Comparison of ENCODE assay signal across 8 cellular contexts in genomic region chr7:128531955-128532478, GRCh38. TPM values are rescaled to one million over a fixed set of nuclear protein-coding genes. Genes with fewer than 3 reads are reported as not detected.
DNase-seq lines count a peak whose midpoint lies in the region; ATAC-seq, FAIRE-seq and TF ChIP-seq lines count a peak whose summit lies in the region.
"Not testable (repeated sequence)": the region's sequence is repeated elsewhere in the genome, so short reads cannot be mapped to it uniquely, and the experiment has no call there.

No MANE protein-coding gene starts in this region.

- peak in 3 of 5 donors; percentile 22 to 69 (median 28) for DNase-seq in CD4-positive, alpha-beta memory T cell
- DNase-seq in GM23338 (ENCODE audit: low spot score) (peak; percentile 47), NCI-H1417 (lab: John Stamatoyannopoulos, UW) (peak in 2 of 3 experiments; percentile 48 to 53), K562 (ENCODE audit: extremely low read depth in 1 of 4, low spot score in 3 of 4) (peak; percentile 23 to 65 (median 36)), heart left ventricle (peak; percentile 32 to 77 (median 56))
- DNase-seq in activated CD4-positive, CD25-positive, alpha-beta regulatory T cell treated with anti-CD3 and anti-CD28 coated beads, Interleukin-2, amount 50 U/mL, for 16 hours (ENCODE audit: low read depth, low spot score): peak; percentile 4
- DNase-seq in stimulated activated effector memory CD8-positive, alpha-beta T cell treated with anti-CD3 and anti-CD28 coated beads, Interleukin-12 subunit alpha, Interleukin-12 subunit beta, amount 100 ng/mL, for 72 hours (ENCODE audit: low spot score in 2 of 2): peak in 1 of 2 donors; percentile 67

- not testable (repeated sequence) for TF ChIP-seq CTCF in GM23338 (conservative IDR thresholded peaks at IDR 0.05; ENCODE audit: low read depth in 2 of 2); K562 (IDR thresholded peaks at IDR 0.05 in 2 of 3, conservative IDR thresholded peaks at IDR 0.05 in 1 of 3; ENCODE audit: insufficient read depth in 2 of 3, low read depth in 1 of 3, low read length in 3 of 3); heart left ventricle (IDR thresholded peaks at IDR 0.05); nephron (IDR thresholded peaks at IDR 0.05; ENCODE audit: unreplicated experiment in 3 of 3)

- H4K20me1 ChIP-seq in GM23338 (replicated peaks; ENCODE audit: insufficient read depth); K562 (replicated peaks; ENCODE audit: control insufficient read depth, insufficient read depth, low read length): not testable (repeated sequence)

- peak; percentile 42 for FAIRE-seq in K562 (lab: Jason Lieb, UNC)

- H3K9ac ChIP-seq in K562 (ENCODE audit: insufficient read depth in 1 of 2, low read depth in 2 of 2, low read length in 2 of 2): peak overlapping the region; percentile 83 to 99

- TF ChIP-seq RAD21 in K562 (CRISPR knock-in tag; conservative IDR thresholded peaks at IDR 0.05 in 1 of 2, IDR thresholded peaks at IDR 0.05 in 1 of 2): not testable (repeated sequence)

- H3K4me1 ChIP-seq in CD4-positive, alpha-beta memory T cell (ENCODE audit: insufficient read depth, low read length): peaks cover 28% of the 10 kb centered on the region
- not testable (repeated sequence) for H3K4me1 ChIP-seq in GM23338 (ENCODE audit: insufficient read depth)
- peaks cover 9 to 13% of the 10 kb centered on the region in 2 experiments for H3K4me1 ChIP-seq in K562 (replicated peaks in 1 of 2; ENCODE audit: control insufficient read depth in 2 of 2, insufficient read depth in 2 of 2, low read length in 2 of 2)
- H3K4me1 ChIP-seq in heart left ventricle: peaks cover 0 to 42% (median 25%) of the 10 kb centered on the region in 12 donors

- not testable (repeated sequence) for H3K27me3 ChIP-seq in CD4-positive, alpha-beta memory T cell (ENCODE audit: insufficient read depth, low read length); GM23338 (ENCODE audit: insufficient read depth); K562 (ENCODE audit: control insufficient read depth in 2 of 2, insufficient read depth in 2 of 2, low read length in 2 of 2); heart left ventricle

- H3K4me3 Mint-ChIP-seq in CD4-positive, alpha-beta memory T cell: peak overlapping the region; percentile 88 to 93 (median 91)
- H3K4me3 Mint-ChIP-seq in GM23338 (peak overlapping the region; percentile 94), nephron (peak overlapping the region; percentile 92 to 97 (median 94))
- peak overlapping the region; percentile 74 for H3K4me3 Mint-ChIP-seq in stimulated activated effector memory CD8-positive, alpha-beta T cell treated with anti-CD3 and anti-CD28 coated beads, Interleukin-12 subunit alpha, Interleukin-12 subunit beta, amount 100 ng/mL, for 72 hours

- POLR2A ChIA-PET in CD4-positive, alpha-beta memory T cell (lab: Charles Lee; ENCODE audit: partially characterized antibody); K562 (lab: Yijun Ruan, JAX): not testable (repeated sequence)

- TF ChIP-seq EP300 in K562 (IDR thresholded peaks at IDR 0.05; ENCODE audit: low read length): not testable (repeated sequence)

- WGBS in K562 (ENCODE audit: insufficient coverage, low coverage, missing lambda C conversion rate): under 1% methylated on average over 33 of the region's 35 CpGs
- WGBS in heart left ventricle, 4 donors: 0 to 1% (median 0%) methylated on average over 18 to 35 of the region's 35 CpGs

- peak overlapping the region; percentile 93 to 98 (median 95) for H3K27ac Mint-ChIP-seq in CD4-positive, alpha-beta memory T cell
- H3K27ac Mint-ChIP-seq in GM23338 (peak overlapping the region; percentile 97), nephron (peak overlapping the region; percentile 94 to 99 (median 98))
- H3K27ac Mint-ChIP-seq in stimulated activated effector memory CD8-positive, alpha-beta T cell treated with anti-CD3 and anti-CD28 coated beads, Interleukin-12 subunit alpha, Interleukin-12 subunit beta, amount 100 ng/mL, for 72 hours: peak overlapping the region; percentile 92

- not testable (repeated sequence) for H3K9me3 Mint-ChIP-seq in CD4-positive, alpha-beta memory T cell; GM23338; nephron; stimulated activated effector memory CD8-positive, alpha-beta T cell treated with anti-CD3 and anti-CD28 coated beads, Interleukin-12 subunit alpha, Interleukin-12 subunit beta, amount 100 ng/mL, for 72 hours

- not testable (repeated sequence) for H3F3A ChIP-seq in GM23338 (replicated peaks; ENCODE audit: low read depth)

- BruUV-seq in K562 (replicated peaks; lab: Mats Ljungman, UMichigan): not testable (repeated sequence)

- not testable (repeated sequence) for H3K9me3 ChIP-seq in CD4-positive, alpha-beta memory T cell (ENCODE audit: control insufficient read depth in 1 of 2, low read length in 2 of 2); K562 (replicated peaks; ENCODE audit: control insufficient read depth, insufficient read depth, low read depth, low read length); heart left ventricle

- H3K9me1 ChIP-seq in K562 (ENCODE audit: control insufficient read depth, insufficient read depth, low read length): not testable (repeated sequence)

- H2AFZ ChIP-seq in GM23338: 0 out of 2 replicates have a peak overlapping the region, but pooled peaks have one; percentile 8
- H2AFZ ChIP-seq in K562 (ENCODE audit: low read depth, low read length): peak overlapping the region; percentile 59

- CTCF ChIA-PET in CD4-positive, alpha-beta memory T cell (lab: Charles Lee; ENCODE audit: partially characterized antibody); K562 (lab: Yijun Ruan, JAX; ENCODE audit: low intra/inter-chr PET ratio): not testable (repeated sequence)

- H3K4me2 ChIP-seq in GM23338 (peak overlapping the region; percentile 78), K562 (ENCODE audit: insufficient read depth, low read length) (peak overlapping the region; percentile 76)

- in situ Hi-C loops in K562 (cut with MboI): not testable (repeated sequence)

- not testable (repeated sequence) for H3K27me3 Mint-ChIP-seq in CD4-positive, alpha-beta memory T cell; GM23338 (ENCODE audit: insufficient read depth, low read depth, poor library complexity); nephron (ENCODE audit: low read depth)

- not testable (repeated sequence) for H3K36me3 ChIP-seq in CD4-positive, alpha-beta memory T cell (ENCODE audit: insufficient read depth, low read length); GM23338 (ENCODE audit: insufficient read depth)
- H3K36me3 ChIP-seq in K562 (ENCODE audit: control insufficient read depth, insufficient read depth, low read length) (peaks cover 29% of the 10 kb centered on the region), heart left ventricle (peaks cover 0 to 30% (median 14%) of the 10 kb centered on the region in 9 donors)

- peak overlapping the region; percentile 77 for H3K27ac ChIP-seq in CD4-positive, alpha-beta memory T cell (ENCODE audit: low read depth, low read length)
- H3K27ac ChIP-seq in GM23338 (ENCODE audit: low read depth) (peak overlapping the region; percentile 85), K562 (ENCODE audit: extremely low read depth, low read depth, low read length) (peak overlapping the region; percentile 98), heart left ventricle (peak overlapping the region; percentile 95 to 99 (median 98))

- intact Hi-C loops in CD4-positive, alpha-beta memory T cell (cut with micrococcal nuclease): loop anchor here (2.0 kb wide), 1 partner anchor 55 kb away; the partner anchor contains the start of gene METTL2B
- intact Hi-C loops in K562 (cut with micrococcal nuclease) (loop anchor here (5.0 kb wide), 1 partner anchor 55 kb away; the partner anchor contains the start of gene METTL2B), heart left ventricle (cut with DNase I) (loop anchor here in 2 of 10 donors (5.0 to 10.0 kb wide), 2 partner anchors 55 to 57 kb away; partner anchors contain the start of gene METTL2B (in 2 of the 2))

- ATAC-seq in GM23338 (peak; percentile 13), K562 (peak; percentile 56), heart left ventricle (peak; percentile 3 to 39 (median 12))
- peak; percentile 27 for ATAC-seq in stimulated activated effector memory CD8-positive, alpha-beta T cell treated with anti-CD3 and anti-CD28 coated beads, Interleukin-12 subunit alpha, Interleukin-12 subunit beta, amount 100 ng/mL, for 72 hours

- H3K4me1 Mint-ChIP-seq in CD4-positive, alpha-beta memory T cell: peaks cover 27 to 47% (median 35%) of the 10 kb centered on the region in 4 donors
- H3K4me1 Mint-ChIP-seq in GM23338 (peaks cover 17% of the 10 kb centered on the region), nephron (peaks cover 26% of the 10 kb centered on the region)
- peaks cover 36% of the 10 kb centered on the region for H3K4me1 Mint-ChIP-seq in stimulated activated effector memory CD8-positive, alpha-beta T cell treated with anti-CD3 and anti-CD28 coated beads, Interleukin-12 subunit alpha, Interleukin-12 subunit beta, amount 100 ng/mL, for 72 hours

- not testable (repeated sequence) for H3K9me2 ChIP-seq in GM23338 (ENCODE audit: insufficient read depth)

- H3K36me3 Mint-ChIP-seq in CD4-positive, alpha-beta memory T cell: peaks cover 13 to 31% of the 10 kb centered on the region in 2 donors
- peaks cover 28% of the 10 kb centered on the region for H3K36me3 Mint-ChIP-seq in GM23338 (ENCODE audit: low read depth)
- H3K36me3 Mint-ChIP-seq in nephron (ENCODE audit: low read depth): peaks cover 35% of the 10 kb centered on the region
- H3K36me3 Mint-ChIP-seq in stimulated activated effector memory CD8-positive, alpha-beta T cell treated with anti-CD3 and anti-CD28 coated beads, Interleukin-12 subunit alpha, Interleukin-12 subunit beta, amount 100 ng/mL, for 72 hours: peaks cover 53% of the 10 kb centered on the region

- peaks cover 51% of the 10 kb centered on the region for H3K79me2 ChIP-seq in GM23338 (replicated peaks; ENCODE audit: insufficient read depth)
- peaks cover 57% of the 10 kb centered on the region for H3K79me2 ChIP-seq in K562 (ENCODE audit: control insufficient read depth, insufficient read depth, low read length)

- H3K4me3 ChIP-seq in CD4-positive, alpha-beta memory T cell (ENCODE audit: low read length in 2 of 2): peak overlapping the region; percentile 29 to 54
- H3K4me3 ChIP-seq in GM23338: peak overlapping the region; percentile 89
- peak overlapping the region; percentile 56 for H3K4me3 ChIP-seq in K562
- H3K4me3 ChIP-seq in heart left ventricle: peak overlapping the region; percentile 67 to 98 (median 92)

- TF ChIP-seq POLR2A in K562 (conservative IDR thresholded peaks at IDR 0.05): peak; percentile 36; the same call in 1 of the 2 replicates
- TF ChIP-seq POLR2A in heart left ventricle (IDR thresholded peaks at IDR 0.05): not testable (repeated sequence)

RNA-seq across cellular contexts. Expression of gene METTL2B, which starts 55.5 kb away (rescaled TPM):
- total RNA-seq in CD4-positive, alpha-beta memory T cell: 10 to 100 TPM; 25.3 to 32.8 TPM
- 10 to 100 TPM; 13.2 to 25.1 TPM for polyA plus RNA-seq in CD4-positive, alpha-beta memory T cell
- total RNA-seq in GM23338 (2014; rRNA removed; shearing (Covaris generic)): 48.3 and 72.0 TPM in 2 replicates
- polyA plus RNA-seq in GM23338 (2016; fragmentation: Nextera tagmentation; extraction: Ambion mirVana): 21.2 and 24.0 TPM in 2 replicates
- 218 and 250 TPM in 2 replicates for total RNA-seq in K562 (2011; cell fraction: chromatin; rRNA removed; ENCODE audit: low replicate concordance)
- total RNA-seq in K562 (2011; cell fraction: nucleolus; rRNA removed): 132 and 144 TPM in 2 replicates
- total RNA-seq in K562 (2011; cell fraction: nucleoplasm; rRNA removed): 200 and 284 TPM in 2 replicates
- total RNA-seq in K562 (2014; rRNA removed): 46.9 and 75.6 TPM in 2 replicates
- total RNA-seq in K562 (2014; rRNA removed; fragmentation: Illumina TruSeq; extraction: Trizol): 73.2 and 84.9 TPM in 2 replicates
- 78.6 and 82.0 TPM in 2 replicates for total RNA-seq in K562 (2015; rRNA removed; fragmentation: Illumina TruSeq; extraction: Trizol)
- 62.8 and 64.9 TPM in 2 replicates for total RNA-seq in K562 (2021)
- 47.4 and 79.2 TPM in 2 replicates for polyA plus RNA-seq in K562 (2011; rRNA removed)
- 29.8 and 29.9 TPM in 2 replicates for polyA plus RNA-seq in K562 (2011; cell fraction: cytosol; rRNA removed)
- 24.4 and 35.3 TPM in 2 replicates for polyA plus RNA-seq in K562 (2011; cell fraction: nucleus; rRNA removed)
- 35.0 and 47.7 TPM in 2 replicates for polyA plus RNA-seq in K562 (2012)
- polyA plus RNA-seq in K562 (2014; fragmentation: Illumina TruSeq; extraction: Trizol): 64.1 and 68.9 TPM in 2 replicates
- 10 to 100 TPM; 91.0 to 95.7 TPM for polyA plus RNA-seq in K562 (2014; fragmentation: Nextera tagmentation; extraction: Ambion mirVana)
- 35.9 and 41.8 TPM in 2 replicates for polyA plus RNA-seq in K562 (2014; rRNA removed)
- 88.7 and 120 TPM in 2 replicates for polyA minus RNA-seq in K562 (2011; rRNA and poly(A)+ RNA removed)
- polyA minus RNA-seq in K562 (2011; cell fraction: cytosol; rRNA and poly(A)+ RNA removed): 32.5 and 50.1 TPM in 2 replicates
- polyA minus RNA-seq in K562 (2011; cell fraction: nucleus; rRNA and poly(A)+ RNA removed): 47.7 and 57.1 TPM in 2 replicates
- total RNA-seq in heart left ventricle: 10 to 100 TPM; 15.0 to 24.6 (median 21.4) TPM
- polyA plus RNA-seq in heart left ventricle: 10 to 100 TPM in 1 of 2 donors, 1 to 10 TPM in 1; 9.1 to 20.0 TPM

Comparison
In these comparisons a context has a peak if more than half of its experiments do, and no peak if none do; other contexts are left out.
1. H3K4me3 ChIP-seq: peak in every context shown above with its lines; median percentile 92 in heart left ventricle; 89 in GM23338; 56 in K562; 42 in CD4-positive, alpha-beta memory T cell.